ENCODE assay signal across 24 cellular contexts in genomic region chrX:119247702-119248101, GRCh38.
"Had no signal": no experiment of that assay in that cellular context is flagged by ENCODE, and none has a peak within 500 bp of the region (broad histone marks: within the 10 kb centered on the region; RNA-seq: fewer than 3 reads in every experiment).

No MANE protein-coding gene starts in this region.

- ATAC-seq: psoas muscle; right cardiac atrium; right lobe of liver; stimulated activated effector memory CD8-positive, alpha-beta T cell treated with anti-CD3 and anti-CD28 coated beads, Interleukin-12 subunit alpha, Interleukin-12 subunit beta, amount 100 ng/mL, for 72 hours; stimulated activated naive B cell treated with anti-CD40 and anti-IgM and Interleukin-4, amounts not matched to agents 10 μg/mL and 1 μg/mL and 100 μg/mL, for 72 hours had no signal

- H3K4me1 Mint-ChIP-seq: neural progenitor cell; stimulated activated naive B cell treated with anti-CD40 and anti-IgM and Interleukin-4, amounts not matched to agents 10 μg/mL and 1 μg/mL and 100 μg/mL, for 72 hours had no signal

- DNase-seq: occipital lobe; ovary; posterior cingulate gyrus; psoas muscle; right cardiac atrium; right lobe of liver; sigmoid colon; small intestine; stimulated activated CD4-positive, alpha-beta T cell treated with anti-CD3 and anti-CD28 coated beads, Interleukin-15, amount 100 ng/mL, for 24 hours; stimulated activated CD4-positive, alpha-beta T cell treated with anti-CD3 and anti-CD28 coated beads, Interleukin-2, amount 100 ng/mL, for 24 hours; stimulated activated CD4-positive, alpha-beta T cell treated with anti-CD3 and anti-CD28 coated beads, Interleukin-2, amount 100 ng/mL, for 48 hours; stimulated activated CD4-positive, alpha-beta T cell treated with anti-CD3 and anti-CD28 coated beads, Interleukin-4, amount 100 ng/mL, for 24 hours; stimulated activated naive B cell treated with anti-CD40 and anti-IgM and Interleukin-4, amounts not matched to agents 10 μg/mL and 1 μg/mL and 100 μg/mL, for 72 hours; stimulated activated naive CD4-positive, alpha-beta T cell treated with Interleukin-2 at 50 U/mL for 16 hours; stomach; thyroid gland; trophoblast cell; upper lobe of left lung had no signal

- H3K27ac Mint-ChIP-seq: nephron; neural progenitor cell; progenitor cell of endocrine pancreas; stimulated activated effector memory CD8-positive, alpha-beta T cell treated with anti-CD3 and anti-CD28 coated beads, Interleukin-12 subunit alpha, Interleukin-12 subunit beta, amount 100 ng/mL, for 72 hours; stimulated activated naive B cell treated with anti-CD40 and anti-IgM and Interleukin-4, amounts not matched to agents 10 μg/mL and 1 μg/mL and 100 μg/mL, for 72 hours; stimulated activated naive CD8-positive, alpha-beta T cell treated with anti-CD3 and anti-CD28 coated beads, Interleukin-15, Interleukin-2, amounts not matched to agents 100 ng/mL and 50 ng/mL, for 24 hours had no signal

- H3K27me3 Mint-ChIP-seq: progenitor cell of endocrine pancreas; stimulated activated naive B cell treated with anti-CD40 and anti-IgM and Interleukin-4, amounts not matched to agents 10 μg/mL and 1 μg/mL and 100 μg/mL, for 72 hours; stimulated activated naive CD8-positive, alpha-beta T cell treated with anti-CD3 and anti-CD28 coated beads, Interleukin-15, Interleukin-2, amounts not matched to agents 100 ng/mL and 50 ng/mL, for 24 hours had no signal

- FAIRE-seq: small intestine, urothelium cell line had no signal

- H3K9me3 Mint-ChIP-seq: neural progenitor cell; stimulated activated effector memory CD8-positive, alpha-beta T cell treated with anti-CD3 and anti-CD28 coated beads, Interleukin-12 subunit alpha, Interleukin-12 subunit beta, amount 100 ng/mL, for 72 hours; stimulated activated naive B cell treated with anti-CD40 and anti-IgM and Interleukin-4, amounts not matched to agents 10 μg/mL and 1 μg/mL and 100 μg/mL, for 72 hours; stimulated activated naive CD8-positive, alpha-beta T cell treated with anti-CD3 and anti-CD28 coated beads, Interleukin-15, Interleukin-2, amounts not matched to agents 100 ng/mL and 50 ng/mL, for 24 hours had no signal

- H3K4me3 Mint-ChIP-seq: nephron; neural progenitor cell; stimulated activated effector memory CD8-positive, alpha-beta T cell treated with anti-CD3 and anti-CD28 coated beads, Interleukin-12 subunit alpha, Interleukin-12 subunit beta, amount 100 ng/mL, for 72 hours; stimulated activated naive B cell treated with anti-CD40 and anti-IgM and Interleukin-4, amounts not matched to agents 10 μg/mL and 1 μg/mL and 100 μg/mL, for 72 hours; stimulated activated naive CD8-positive, alpha-beta T cell treated with anti-CD3 and anti-CD28 coated beads, Interleukin-15, Interleukin-2, amounts not matched to agents 100 ng/mL and 50 ng/mL, for 24 hours had no signal
